24 cellular contexts compared by ENCODE assay signal in genomic region chr1:211800925-211801607, GRCh38. TPM values are rescaled to one million over a fixed set of nuclear protein-coding genes. Genes with fewer than 3 reads are reported as not detected.
DNase-seq lines count a peak whose midpoint lies in the region; ATAC-seq, FAIRE-seq and TF ChIP-seq lines count a peak whose summit lies in the region.
"Had no signal": no experiment of that assay in that cellular context is flagged by ENCODE, and none has a peak within 500 bp of the region (broad histone marks: within the 10 kb centered on the region; RNA-seq: fewer than 3 reads in every experiment).

No MANE protein-coding gene starts in this region.

- H3K36me3 Mint-ChIP-seq in activated T-helper 17 cell treated with anti-CD3 and anti-CD28 coated beads, Interleukin-2, amount 50 U/mL, for 72 hours (ENCODE audit: low read depth), result peaks cover 48% of the 10 kb centered on the region

- H3K27ac ChIP-seq in neutrophil (peak overlapping the region; percentile 18), Peyer's patch (no peak overlapping the region)
- H3K27ac ChIP-seq: A549; BLaER1 treated with 17β-estradiol and CSF1 and Interleukin-3, amounts not matched to agents 10 nM and 100 nM had no signal

- H3K4me3 Mint-ChIP-seq in activated T-helper 17 cell treated with anti-CD3 and anti-CD28 coated beads, Interleukin-2, amount 50 U/mL, for 72 hours, result no peak overlapping the region
- H3K4me3 Mint-ChIP-seq: CD14-positive monocyte; CD4-positive, alpha-beta T cell; CD8-positive, alpha-beta memory T cell had no signal

- no peak for DNase-seq in GM19239 (ENCODE audit: insufficient read length, low spot score)
- DNase-seq in OCI-M1 (lab: John Stamatoyannopoulos, UW), result peak; percentile 5
- DNase-seq in kidney tubule cell (ENCODE audit: low spot score), result peak; percentile 13
- no peak for DNase-seq in Peyer's patch
- DNase-seq: 8988T; ACHN; AML-193; BE2C; CD4-positive, alpha-beta T cell; CD8-positive, alpha-beta memory T cell; DMS 273 treated with DMSO at 0.1 percent for 48 hours; DMS79; EL; GDM1; GOT3 had no signal

- TF ChIP-seq CTCF in neutrophil (IDR thresholded peaks at IDR 0.05) (no peak), Peyer's patch (IDR thresholded peaks at IDR 0.05) (no peak)

- peaks cover 8% of the 10 kb centered on the region for H3K4me1 Mint-ChIP-seq in activated T-helper 17 cell treated with anti-CD3 and anti-CD28 coated beads, Interleukin-2, amount 50 U/mL, for 72 hours

- H3K27me3 ChIP-seq in neutrophil (no peaks in the 10 kb centered on the region), Peyer's patch (no peaks in the 10 kb centered on the region)
- H3K27me3 ChIP-seq: BE2C; BLaER1 treated with 17β-estradiol and CSF1 and Interleukin-3, amounts not matched to agents 10 nM and 100 nM had no signal

- H3K36me3 ChIP-seq in neutrophil (peaks cover 18% of the 10 kb centered on the region), Peyer's patch (peaks cover 0 to 9% (median 0%) of the 10 kb centered on the region in 3 donors)

- peak; percentile 42 for FAIRE-seq in GM19239 (lab: Jason Lieb, UNC)
- FAIRE-seq: A549, GM12878, H54 had no signal

- peaks cover 6% of the 10 kb centered on the region for H3K9me3 Mint-ChIP-seq in activated T-helper 17 cell treated with anti-CD3 and anti-CD28 coated beads, Interleukin-2, amount 50 U/mL, for 72 hours

- no peaks in the 10 kb centered on the region for H3K27me3 Mint-ChIP-seq in activated T-helper 17 cell treated with anti-CD3 and anti-CD28 coated beads, Interleukin-2, amount 50 U/mL, for 72 hours
- H3K27me3 Mint-ChIP-seq: CD4-positive, alpha-beta T cell; CD8-positive, alpha-beta memory T cell had no signal

- ATAC-seq in GM21526 (IDR thresholded peaks at IDR 0.05; ENCODE audit: low FRiP score, unreplicated experiment), result no peak
- no peak for ATAC-seq in activated T-helper 17 cell treated with anti-CD3 and anti-CD28 coated beads, Interleukin-2, amount 50 U/mL, for 72 hours (replicated peaks)
- ATAC-seq: A549, GM12878 had no signal

- no peaks in the 10 kb centered on the region for H3K9me3 ChIP-seq in neutrophil
- no peaks in the 10 kb centered on the region for H3K9me3 ChIP-seq in Peyer's patch
- H3K9me3 ChIP-seq: HAP-1 had no signal

- no peak overlapping the region for H3K4me3 ChIP-seq in neutrophil (ENCODE audit: low read depth in 1 of 2, low read length in 1 of 2)
- H3K4me3 ChIP-seq in Peyer's patch, result no peak overlapping the region
- H3K4me3 ChIP-seq: A549; BLaER1 treated with 17β-estradiol and CSF1 and Interleukin-3, amounts not matched to agents 10 nM and 100 nM; GM12878; HAP-1 had no signal

- H3K4me1 ChIP-seq in neutrophil (ENCODE audit: control insufficient read depth in 1 of 2, insufficient read depth in 1 of 2, low read depth in 1 of 2, low read length in 1 of 2), result peaks cover 5 to 16% of the 10 kb centered on the region in 2 experiments
- H3K4me1 ChIP-seq in Peyer's patch, result no peaks in the 10 kb centered on the region
- H3K4me1 ChIP-seq: BE2C; BLaER1 treated with 17β-estradiol and CSF1 and Interleukin-3, amounts not matched to agents 10 nM and 100 nM; HAP-1 had no signal

- no peak for TF ChIP-seq POLR2A in Peyer's patch (IDR thresholded peaks at IDR 0.05)

- no peak overlapping the region for H3K27ac Mint-ChIP-seq in activated T-helper 17 cell treated with anti-CD3 and anti-CD28 coated beads, Interleukin-2, amount 50 U/mL, for 72 hours
- H3K27ac Mint-ChIP-seq: CD4-positive, alpha-beta T cell had no signal

RNA-seq across cellular contexts. Expression of gene LPGAT1, which starts 29.5 kb away (rescaled TPM):
- total RNA-seq in activated T-helper 17 cell treated with anti-CD3 and anti-CD28 coated beads, Interleukin-2, amount 50 U/mL, for 72 hours, result 10 to 100 TPM; 15.4 to 18.7 TPM
- 100 to 1,000 TPM in 3 of 4 donors, 10 to 100 TPM in 1; 18.2 to 171 (median 138) TPM for total RNA-seq in Peyer's patch

Comparison
In these comparisons a context has a peak if more than half of its experiments do, and no peak if none do; other contexts are left out.
1. DNase-seq: peak in OCI-M1 (single experiment) and kidney tubule cell (single experiment); none in GM19239 (single experiment) and Peyer's patch (0 of 3).